ENCODE assay signal across 8 cellular contexts in genomic region chr1:23367791-23368561, GRCh38. TPM values are rescaled to one million over a fixed set of nuclear protein-coding genes. Genes with fewer than 3 reads are reported as not detected.
DNase-seq lines count a peak whose midpoint lies in the region; ATAC-seq lines count a peak whose summit lies in the region.

No MANE protein-coding gene starts in this region.

- peaks cover 8% of the 10 kb centered on the region for H3K36me3 ChIP-seq in effector memory CD4-positive, alpha-beta T cell (ENCODE audit: control insufficient read depth, insufficient read depth, low read length)

- H3K4me3 ChIP-seq in effector memory CD4-positive, alpha-beta T cell (ENCODE audit: insufficient read depth, low read depth, low read length, poor library complexity, severe bottlenecking): peak overlapping the region; percentile 99

- peak overlapping the region; percentile 89 for H3K27ac ChIP-seq in effector memory CD4-positive, alpha-beta T cell (ENCODE audit: insufficient read depth, low read length, poor library complexity, severe bottlenecking)

- H3K4me1 ChIP-seq in effector memory CD4-positive, alpha-beta T cell (ENCODE audit: control insufficient read depth, insufficient read depth, low read length, poor library complexity, severe bottlenecking): peaks cover 10% of the 10 kb centered on the region

- peaks cover 6% of the 10 kb centered on the region for H3K9me3 ChIP-seq in effector memory CD4-positive, alpha-beta T cell (ENCODE audit: control insufficient read depth, low read length)

- DNase-seq in COLO829 (ENCODE audit: low spot score) (peak; percentile 93), HT-29 (ENCODE audit: low spot score) (peak; percentile 98), medulla oblongata (ENCODE audit: extremely low spot score) (peak; percentile 99)
- DNase-seq in NK-92 treated with Interleukin-12 subunit alpha and Interleukin-12 subunit beta, amount 100 ng/mL, for 24 hours (lab: John Stamatoyannopoulos, UW): peak; percentile 98
- peak; percentile 96 to 98 for DNase-seq in activated CD8-positive, alpha-beta memory T cell treated with anti-CD3 and anti-CD28 coated beads for 4 hours (ENCODE audit: low read depth in 2 of 2)
- DNase-seq in effector memory CD4-positive, alpha-beta T cell: peak; percentile 93 to 98 (median 97)
- DNase-seq in stimulated activated CD4-positive, alpha-beta T cell treated with anti-CD3 and anti-CD28 coated beads, TNF-alpha, amount 100 ng/mL, for 48 hours (ENCODE audit: low read depth in 3 of 3): peak; percentile 94 to 98 (median 97)

- ATAC-seq in GM21360 (IDR thresholded peaks at IDR 0.05; ENCODE audit: unreplicated experiment): peak; percentile 88

- no peaks in the 10 kb centered on the region for H3K27me3 ChIP-seq in effector memory CD4-positive, alpha-beta T cell (replicated peaks; ENCODE audit: control insufficient read depth, insufficient read depth, low read length, poor library complexity, severe bottlenecking)

RNA-seq across cellular contexts. Expression of gene ZNF436, which starts 1.7 kb away (rescaled TPM):
- 2.7 and 2.9 TPM in 2 replicates for total RNA-seq in HT-29 (2014; rRNA removed; shearing (Covaris generic))

RNA-seq across cellular contexts. Expression of gene HNRNPR, which starts 23.9 kb away (rescaled TPM):
- total RNA-seq in HT-29 (2014; rRNA removed; shearing (Covaris generic)): 101 and 130 TPM in 2 replicates

RNA-seq across cellular contexts. Expression of gene TCEA3, which starts 56.6 kb away (rescaled TPM):
- 2.1 and 2.3 TPM in 2 replicates for total RNA-seq in HT-29 (2014; rRNA removed; shearing (Covaris generic))

Comparison
In these comparisons a context has a peak if more than half of its experiments do, and no peak if none do; other contexts are left out.
1. Peak in every context shown above with its lines: DNase-seq, ATAC-seq, H3K4me3 ChIP-seq and H3K27ac ChIP-seq.